Comparison of ENCODE assay signal across 8 cellular contexts in genomic region chr20:45346291-45346718, GRCh38. TPM values are rescaled to one million over a fixed set of nuclear protein-coding genes. Genes with fewer than 3 reads are reported as not detected.
A peak's percentile ranks its signal among the peaks of the same experiment; 100 is the strongest.
DNase-seq lines count a peak whose midpoint lies in the region; ATAC-seq and TF ChIP-seq lines count a peak whose summit lies in the region.

No MANE protein-coding gene starts in this region.

- peak overlapping the region; percentile 78; the same call in 1 of the 2 replicates for H3K9ac ChIP-seq in OCI-LY3 (ENCODE audit: low read length)
- H3K9ac ChIP-seq in neural progenitor cell = no peak overlapping the region

- no peaks in the 10 kb centered on the region for H3K27me3 Mint-ChIP-seq in effector memory CD8-positive, alpha-beta T cell
- peaks cover 2% of the 10 kb centered on the region for H3K27me3 Mint-ChIP-seq in neural progenitor cell (ENCODE audit: insufficient read depth, low read depth)

- H3K27ac ChIP-seq in OCI-LY3 (ENCODE audit: low read length) = peak overlapping the region; percentile 3; the same call in 1 of the 2 replicates
- H3K27ac ChIP-seq in neural progenitor cell = no peak overlapping the region

- H3K9me3 ChIP-seq in OCI-LY3 (ENCODE audit: insufficient read depth, low read length) (no peaks in the 10 kb centered on the region), neural progenitor cell (ENCODE audit: low read depth) (no peaks in the 10 kb centered on the region)

- DNase-seq in BJ (ENCODE audit: low read depth) (no peak), neural progenitor cell (ENCODE audit: low spot score) (no peak), GM13977 (ENCODE audit: low spot score) (no peak)
- no peak for DNase-seq in effector memory CD8-positive, alpha-beta T cell

- H2AFZ ChIP-seq in OCI-LY3 (ENCODE audit: low read depth, low read length) (no peak overlapping the region), neural progenitor cell (replicated peaks) (no peak overlapping the region)

- no peak for TF ChIP-seq CTCF in BJ (IDR thresholded peaks at IDR 0.05; ENCODE audit: insufficient read depth, low read depth, low read length)
- no peak for TF ChIP-seq CTCF in OCI-LY3 (IDR thresholded peaks at IDR 0.05; ENCODE audit: low read depth, low read length)
- no peak for TF ChIP-seq CTCF in neural progenitor cell (IDR thresholded peaks at IDR 0.05)
- no peak for TF ChIP-seq CTCF in GM13977 (IDR thresholded peaks at IDR 0.05; ENCODE audit: extremely low read depth, insufficient read depth, missing control alignments)

- CTCF ChIA-PET in BJ (lab: Yijun Ruan, JAX) = interaction anchor here (1.2 to 2.7 kb wide), 6 partner anchors 17 to 275 kb away, joined by 3 to 12 read pairs (median 4); partner anchors contain the start of gene SYS1

- H3K27me3 ChIP-seq in BJ (ENCODE audit: control insufficient read depth, insufficient read depth, low read length) (no peaks in the 10 kb centered on the region), OCI-LY3 (ENCODE audit: low read depth, low read length) (no peaks in the 10 kb centered on the region), neural progenitor cell (no peaks in the 10 kb centered on the region)

- POLR2A ChIA-PET in BJ (lab: Charles Lee) = interaction anchor here (2.5 kb wide), 1 partner anchor 9 kb away, joined by 8 read pairs; no protein-coding TSS in a partner anchor

- H3K79me2 ChIP-seq in OCI-LY3 (ENCODE audit: low read length) = peaks cover 23% of the 10 kb centered on the region; the same call in 1 of the 2 replicates
- H3K79me2 ChIP-seq in neural progenitor cell (ENCODE audit: low read depth) = peaks cover 32% of the 10 kb centered on the region

- H3K4me3 Mint-ChIP-seq in effector memory CD8-positive, alpha-beta T cell = peak overlapping the region in 1 of 2 donors; percentile 82
- peak overlapping the region; percentile 91 for H3K4me3 Mint-ChIP-seq in neural progenitor cell

- H3K36me3 ChIP-seq in BJ (ENCODE audit: control insufficient read depth, insufficient read depth, low read length) (peaks cover 3% of the 10 kb centered on the region; the same call in 1 of the 2 replicates), OCI-LY3 (replicated peaks; ENCODE audit: low read depth, low read length) (peaks cover 3% of the 10 kb centered on the region), neural progenitor cell (no peaks in the 10 kb centered on the region)

- peaks cover 23% of the 10 kb centered on the region for H3F3A ChIP-seq in neural progenitor cell (ENCODE audit: low read depth)

- H3K4me2 ChIP-seq in OCI-LY3 (ENCODE audit: low read length) (peak overlapping the region; percentile 82), neural progenitor cell (peak overlapping the region; percentile 98)

- in situ Hi-C loops in GM13977 (cut with MboI; ENCODE audit: low pct_unique_long_range_greater_than_20kb, low sequenced_read_pairs, unreplicated experiment) = no loop called here

- ATAC-seq in effector memory CD8-positive, alpha-beta T cell (replicated peaks) = peak; percentile 11
- ATAC-seq in HG03097 (IDR thresholded peaks at IDR 0.05; ENCODE audit: low FRiP score, unreplicated experiment) (no peak), GM18870 (IDR thresholded peaks at IDR 0.05; ENCODE audit: unreplicated experiment) (no peak), GM19328 (IDR thresholded peaks at IDR 0.05; ENCODE audit: unreplicated experiment) (no peak)

- H3K4me3 ChIP-seq in BJ (ENCODE audit: low read depth, low read length) (peak overlapping the region; percentile 62), OCI-LY3 (ENCODE audit: low read length) (peak overlapping the region; percentile 81), neural progenitor cell (no peak overlapping the region)

- no peaks in the 10 kb centered on the region for H3K36me3 Mint-ChIP-seq in effector memory CD8-positive, alpha-beta T cell (ENCODE audit: insufficient read depth)
- no peaks in the 10 kb centered on the region for H3K36me3 Mint-ChIP-seq in neural progenitor cell

- no peak overlapping the region for H3K27ac Mint-ChIP-seq in effector memory CD8-positive, alpha-beta T cell
- no peak overlapping the region for H3K27ac Mint-ChIP-seq in neural progenitor cell

- no peaks in the 10 kb centered on the region for H3K9me3 Mint-ChIP-seq in effector memory CD8-positive, alpha-beta T cell
- no peaks in the 10 kb centered on the region for H3K9me3 Mint-ChIP-seq in neural progenitor cell

- H3K4me1 Mint-ChIP-seq in effector memory CD8-positive, alpha-beta T cell (ENCODE audit: low read depth in 2 of 2) = peaks cover 8 to 17% of the 10 kb centered on the region in 2 donors
- H3K4me1 Mint-ChIP-seq in neural progenitor cell = peaks cover 62% of the 10 kb centered on the region

- H3K4me1 ChIP-seq in OCI-LY3 (ENCODE audit: low read length) (peaks cover 36% of the 10 kb centered on the region), neural progenitor cell (peaks cover 59% of the 10 kb centered on the region)

- H4K20me1 ChIP-seq in OCI-LY3 (ENCODE audit: insufficient read depth, low read length) = peaks cover 38% of the 10 kb centered on the region
- peaks cover 5% of the 10 kb centered on the region for H4K20me1 ChIP-seq in neural progenitor cell (ENCODE audit: low read depth)

RNA-seq across cellular contexts. Expression of gene SDC4, which starts 1.9 kb away (rescaled TPM):
- polyA plus RNA-seq in BJ (2011; rRNA removed) = 147 and 153 TPM in 2 replicates
- 140 and 225 TPM in 2 replicates for polyA minus RNA-seq in BJ (2011; rRNA and poly(A)+ RNA removed)
- total RNA-seq in neural progenitor cell (ENCODE audit: low replicate concordance) = 19.3 and 27.6 TPM in 2 replicates

RNA-seq across cellular contexts. Expression of gene SYS1, which starts 16.7 kb away (rescaled TPM):
- 38.8 and 71.4 TPM in 2 replicates for polyA plus RNA-seq in BJ (2011; rRNA removed)
- 35.1 and 67.8 TPM in 2 replicates for polyA minus RNA-seq in BJ (2011; rRNA and poly(A)+ RNA removed)
- 10.5 and 21.5 TPM in 2 replicates for total RNA-seq in neural progenitor cell (ENCODE audit: low replicate concordance)

RNA-seq across cellular contexts. Expression of gene TP53TG5, which starts 31.8 kb away (rescaled TPM):
- not detected in 2 replicates for polyA plus RNA-seq in BJ (2011; rRNA removed)
- polyA minus RNA-seq in BJ (2011; rRNA and poly(A)+ RNA removed) = not detected in 2 replicates
- 0.06 TPM in 1 of 2 replicates, not detected in the other for total RNA-seq in neural progenitor cell (ENCODE audit: low replicate concordance)

RNA-seq across cellular contexts. Expression of gene MATN4, which starts 38.2 kb away (rescaled TPM):
- polyA plus RNA-seq in BJ (2011; rRNA removed) = 0.05 and 0.06 TPM in 2 replicates
- polyA minus RNA-seq in BJ (2011; rRNA and poly(A)+ RNA removed) = not detected in 2 replicates
- total RNA-seq in neural progenitor cell (ENCODE audit: low replicate concordance) = 0.06 TPM in 1 of 2 replicates, not detected in the other

RNA-seq across cellular contexts. Expression of gene RBPJL, which starts 39.7 kb away (rescaled TPM):
- not detected in 2 replicates for polyA plus RNA-seq in BJ (2011; rRNA removed)
- not detected in 2 replicates for polyA minus RNA-seq in BJ (2011; rRNA and poly(A)+ RNA removed)
- total RNA-seq in neural progenitor cell (ENCODE audit: low replicate concordance) = not detected in 2 replicates
